In genomic region chr19:35936738-35937268, GRCh38 we compare ENCODE assay signal across 9 cellular contexts. TPM values are rescaled to one million over a fixed set of nuclear protein-coding genes. Genes with fewer than 3 reads are reported as not detected.
DNase-seq lines count a peak whose midpoint lies in the region; ATAC-seq and TF ChIP-seq lines count a peak whose summit lies in the region.
"Had no signal": no experiment of that assay in that cellular context is flagged by ENCODE, and none has a peak within 500 bp of the region (broad histone marks: within the 10 kb centered on the region; RNA-seq: fewer than 3 reads in every experiment).

No MANE protein-coding gene starts in this region.

- H3K27ac ChIP-seq in layer of hippocampus (ENCODE audit: low read depth, low read length) (peak overlapping the region; percentile 80), temporal lobe (ENCODE audit: low read depth, low read length) (peak overlapping the region; percentile 36)

- peaks cover 12% of the 10 kb centered on the region for H3K36me3 Mint-ChIP-seq in activated CD4-positive, alpha-beta T cell treated with anti-CD3 and anti-CD28 coated beads, Interleukin-2, amount 10 ng/mL, durations not matched to agents 24 days and 14 days (ENCODE audit: low read depth)
- H3K36me3 Mint-ChIP-seq in activated naive CD8-positive, alpha-beta T cell treated with anti-CD3 and anti-CD28 coated beads, Interleukin-2, amount 50 U/mL, for 24 hours (ENCODE audit: low read depth), result no peaks in the 10 kb centered on the region
- H3K36me3 Mint-ChIP-seq in CD14-positive monocyte, result peaks cover 0 to 2% of the 10 kb centered on the region in 2 donors

- no peak for DNase-seq in activated CD4-positive, alpha-beta T cell treated with anti-CD3 and anti-CD28 coated beads, Interleukin-2, amount 10 ng/mL, durations not matched to agents 24 days and 14 days
- no peak for DNase-seq in activated CD4-positive, alpha-beta T cell treated with anti-CD3 and anti-CD28 coated beads, Interleukin-2, amount 50 U/mL, for 48 hours
- no peak for DNase-seq in activated naive CD8-positive, alpha-beta T cell treated with anti-CD3 and anti-CD28 coated beads, Interleukin-2, amount 50 U/mL, for 24 hours
- DNase-seq in NCI-H146 (lab: John Stamatoyannopoulos, UW) (no peak), putamen (ENCODE audit: low spot score) (no peak), CD14-positive monocyte (ENCODE audit: low spot score) (no peak)

- H3K9me3 Mint-ChIP-seq in activated CD4-positive, alpha-beta T cell treated with anti-CD3 and anti-CD28 coated beads, Interleukin-2, amount 10 ng/mL, durations not matched to agents 24 days and 14 days, result no peaks in the 10 kb centered on the region
- H3K9me3 Mint-ChIP-seq in activated naive CD8-positive, alpha-beta T cell treated with anti-CD3 and anti-CD28 coated beads, Interleukin-2, amount 50 U/mL, for 24 hours, result no peaks in the 10 kb centered on the region
- H3K9me3 Mint-ChIP-seq in CD14-positive monocyte, result no peaks in the 10 kb centered on the region

- no peak overlapping the region for H3K27ac Mint-ChIP-seq in activated CD4-positive, alpha-beta T cell treated with anti-CD3 and anti-CD28 coated beads, Interleukin-2, amount 10 ng/mL, durations not matched to agents 24 days and 14 days
- no peak overlapping the region for H3K27ac Mint-ChIP-seq in activated naive CD8-positive, alpha-beta T cell treated with anti-CD3 and anti-CD28 coated beads, Interleukin-2, amount 50 U/mL, for 24 hours
- no peak overlapping the region for H3K27ac Mint-ChIP-seq in CD14-positive monocyte

- ATAC-seq in activated naive CD8-positive, alpha-beta T cell treated with anti-CD3 and anti-CD28 coated beads, Interleukin-2, amount 50 U/mL, for 24 hours, result no peak

- H3K27me3 Mint-ChIP-seq in activated CD4-positive, alpha-beta T cell treated with anti-CD3 and anti-CD28 coated beads, Interleukin-2, amount 10 ng/mL, durations not matched to agents 24 days and 14 days, result no peaks in the 10 kb centered on the region
- H3K27me3 Mint-ChIP-seq in activated naive CD8-positive, alpha-beta T cell treated with anti-CD3 and anti-CD28 coated beads, Interleukin-2, amount 50 U/mL, for 24 hours, result peaks cover 3% of the 10 kb centered on the region
- H3K27me3 Mint-ChIP-seq in CD14-positive monocyte (ENCODE audit: low read depth in 3 of 3), result peaks cover 37 to 46% (median 44%) of the 10 kb centered on the region in 3 donors

- no peak for TF ChIP-seq CTCF in CD14-positive monocyte (IDR thresholded peaks at IDR 0.05)

- H3K4me3 Mint-ChIP-seq in activated CD4-positive, alpha-beta T cell treated with anti-CD3 and anti-CD28 coated beads, Interleukin-2, amount 10 ng/mL, durations not matched to agents 24 days and 14 days, result peak overlapping the region; percentile 78
- H3K4me3 Mint-ChIP-seq in activated naive CD8-positive, alpha-beta T cell treated with anti-CD3 and anti-CD28 coated beads, Interleukin-2, amount 50 U/mL, for 24 hours, result peak overlapping the region; percentile 71
- H3K4me3 Mint-ChIP-seq in CD14-positive monocyte, result peak overlapping the region in 1 of 2 donors; percentile 72

- intact Hi-C loops in activated CD4-positive, alpha-beta T cell treated with anti-CD3 and anti-CD28 coated beads, Interleukin-2, amount 10 ng/mL, durations not matched to agents 24 days and 14 days (cut with micrococcal nuclease), result loop anchor here (1.0 kb wide), 1 partner anchor 55 kb away; no protein-coding TSS in a partner anchor
- intact Hi-C loops in CD14-positive monocyte (cut with micrococcal nuclease), result no loop called here

- peaks cover 26% of the 10 kb centered on the region for H3K4me1 Mint-ChIP-seq in activated CD4-positive, alpha-beta T cell treated with anti-CD3 and anti-CD28 coated beads, Interleukin-2, amount 10 ng/mL, durations not matched to agents 24 days and 14 days
- peaks cover 34% of the 10 kb centered on the region for H3K4me1 Mint-ChIP-seq in activated naive CD8-positive, alpha-beta T cell treated with anti-CD3 and anti-CD28 coated beads, Interleukin-2, amount 50 U/mL, for 24 hours
- H3K4me1 Mint-ChIP-seq in CD14-positive monocyte, result peaks cover 8% of the 10 kb centered on the region

- no peaks in the 10 kb centered on the region for H3K27me3 ChIP-seq in layer of hippocampus (ENCODE audit: control insufficient read depth, insufficient read depth, low read length)

RNA-seq across cellular contexts. Expression of gene LRFN3, which starts 0.6 kb away (rescaled TPM):
- 11.0 and 11.6 TPM in 2 replicates for total RNA-seq in activated CD4-positive, alpha-beta T cell treated with anti-CD3 and anti-CD28 coated beads, Interleukin-2, amount 10 ng/mL, durations not matched to agents 24 days and 14 days
- 8.4 TPM for total RNA-seq in temporal lobe
- not detected for polyA plus RNA-seq in CD14-positive monocyte

RNA-seq across cellular contexts. Expression of gene TYROBP, which starts 28.7 kb away (rescaled TPM):
- not detected in 2 replicates for total RNA-seq in activated CD4-positive, alpha-beta T cell treated with anti-CD3 and anti-CD28 coated beads, Interleukin-2, amount 10 ng/mL, durations not matched to agents 24 days and 14 days
- 2.5 TPM for total RNA-seq in temporal lobe
- 1,000 to 10,000 TPM; 5,182 to 6,141 TPM for polyA plus RNA-seq in CD14-positive monocyte
- total RNA-seq: HT1080 had no signal

RNA-seq across cellular contexts. Expression of gene HCST, which starts 34.5 kb away (rescaled TPM):
- total RNA-seq in activated CD4-positive, alpha-beta T cell treated with anti-CD3 and anti-CD28 coated beads, Interleukin-2, amount 10 ng/mL, durations not matched to agents 24 days and 14 days, result 46.1 and 48.4 TPM in 2 replicates
- not detected for total RNA-seq in temporal lobe
- 100 to 1,000 TPM; 594 to 829 TPM for polyA plus RNA-seq in CD14-positive monocyte
- total RNA-seq: HT1080 had no signal

RNA-seq across cellular contexts. Expression of gene NFKBID, which starts 36.5 kb away (rescaled TPM):
- total RNA-seq in activated CD4-positive, alpha-beta T cell treated with anti-CD3 and anti-CD28 coated beads, Interleukin-2, amount 10 ng/mL, durations not matched to agents 24 days and 14 days, result 146 and 150 TPM in 2 replicates
- 2.0 TPM for total RNA-seq in temporal lobe
- polyA plus RNA-seq in CD14-positive monocyte, result 1 to 10 TPM; 6.4 to 9.3 TPM

RNA-seq across cellular contexts. Expression of gene SDHAF1, which starts 58.2 kb away (rescaled TPM):
- total RNA-seq in activated CD4-positive, alpha-beta T cell treated with anti-CD3 and anti-CD28 coated beads, Interleukin-2, amount 10 ng/mL, durations not matched to agents 24 days and 14 days, result 21.4 and 23.1 TPM in 2 replicates
- total RNA-seq in temporal lobe, result 9.8 TPM
- polyA plus RNA-seq in CD14-positive monocyte, result 10 to 100 TPM; 19.0 to 26.9 TPM

Comparison
In these comparisons a context has a peak if more than half of its experiments do, and no peak if none do; other contexts are left out.
1. RNA of gene HCST, which starts 34.5 kb away (total RNA-seq): 46.1 to 48.4 TPM in activated CD4-positive, alpha-beta T cell treated with anti-CD3 and anti-CD28 coated beads, Interleukin-2, amount 10 ng/mL, durations not matched to agents 24 days and 14 days; not detected in temporal lobe (single experiment); every median in the first group is over 10 times any median in the second.